ENCODE assay signal across 1 cellular context in genomic region chr2:72924353-72925240, GRCh38.
TF ChIP-seq lines count a peak whose summit lies in the region.

No MANE protein-coding gene starts in this region.

TF ChIP-seq in IMR-90, 13 proteins besides CTCF, POLR2A, EP300 and RAD21 (continued from another document):
- TF ChIP-seq USF2 (IDR thresholded peaks at IDR 0.05; ENCODE audit: low read depth, low read length) (no peak), MXI1 (IDR thresholded peaks at IDR 0.05; ENCODE audit: borderline replicate concordance, low read depth, low read length) (no peak), MAZ (IDR thresholded peaks at IDR 0.05; ENCODE audit: borderline replicate concordance, low read depth, low read length) (no peak)
TF ChIP-seq in IMR-90: peak in this region for 0.
